ENCODE assay signal across 25 cellular contexts in genomic region chr2:188227713-188228112, GRCh38.
"Had no signal": no experiment of that assay in that cellular context is flagged by ENCODE, and none has a peak within 500 bp of the region (broad histone marks: within the 10 kb centered on the region; RNA-seq: fewer than 3 reads in every experiment).

No MANE protein-coding gene starts in this region.

- H3K4me1 Mint-ChIP-seq: naive thymus-derived CD4-positive, alpha-beta T cell had no signal

- FAIRE-seq: urothelium cell line had no signal

- H3K27me3 ChIP-seq: hepatocyte, ovary, right atrium auricular region, suprapubic skin, tibial artery, upper lobe of right lung had no signal

- H3K79me2 ChIP-seq: hepatocyte had no signal

- H3K9me3 ChIP-seq: mucosa of descending colon, ovary, right atrium auricular region, suprapubic skin, thoracic aorta, tibial artery, upper lobe of right lung had no signal

- H2AFZ ChIP-seq: hepatocyte had no signal

- ATAC-seq: mucosa of descending colon; naive thymus-derived CD4-positive, alpha-beta T cell; natural killer cell treated with Interleukin-12 subunit alpha and Interleukin-12 subunit beta and Interleukin-15 and Interleukin-18, amount 100 ng/mL, for 72 hours; sciatic nerve; upper lobe of right lung had no signal

- H3K4me3 Mint-ChIP-seq: naive thymus-derived CD4-positive, alpha-beta T cell; natural killer cell treated with Interleukin-12 subunit alpha and Interleukin-12 subunit beta and Interleukin-15 and Interleukin-18, amount 100 ng/mL, for 72 hours; stimulated activated naive CD8-positive, alpha-beta T cell treated with anti-CD3 and anti-CD28 coated beads, Interleukin-15, Interleukin-2, amounts not matched to agents 100 ng/mL and 50 ng/mL, for 24 hours had no signal

- H3K4me2 ChIP-seq: hepatocyte had no signal

- H3K27ac ChIP-seq: hepatocyte, left ventricle myocardium inferior, ovary, right atrium auricular region, skin epidermis, suprapubic skin, thoracic aorta, tibial artery, upper lobe of right lung had no signal

- H3K27ac Mint-ChIP-seq: naive thymus-derived CD4-positive, alpha-beta T cell; natural killer cell treated with Interleukin-12 subunit alpha and Interleukin-12 subunit beta and Interleukin-15 and Interleukin-18, amount 100 ng/mL, for 72 hours; progenitor cell of endocrine pancreas; stimulated activated naive CD8-positive, alpha-beta T cell treated with anti-CD3 and anti-CD28 coated beads, Interleukin-15, Interleukin-2, amounts not matched to agents 100 ng/mL and 50 ng/mL, for 24 hours had no signal

- DNase-seq: islet precursor cell; left ventricle myocardium inferior; midbrain; mucosa of descending colon; naive thymus-derived CD4-positive, alpha-beta T cell; ovary; stimulated activated CD4-positive, alpha-beta T cell treated with anti-CD3 and anti-CD28 coated beads, Interleukin-12 subunit alpha, Interleukin-12 subunit beta, amount 100 ng/mL, for 4 hours; stimulated activated CD4-positive, alpha-beta T cell treated with anti-CD3 and anti-CD28 coated beads, Interleukin-15, amount 100 ng/mL, for 24 hours; stimulated activated CD4-positive, alpha-beta T cell treated with anti-CD3 and anti-CD28 coated beads, Interleukin-2, amount 100 ng/mL, for 24 hours; stimulated activated CD4-positive, alpha-beta T cell treated with anti-CD3 and anti-CD28 coated beads, Interleukin-4, amount 100 ng/mL, for 1 hour; stimulated activated naive CD4-positive, alpha-beta T cell; tibial artery; trophoblast cell; upper lobe of right lung had no signal

- H3K36me3 ChIP-seq: left ventricle myocardium inferior, ovary, right atrium auricular region, suprapubic skin, thoracic aorta, tibial artery, upper lobe of right lung had no signal

- H3K4me1 ChIP-seq: left ventricle myocardium inferior, right atrium auricular region, suprapubic skin, tibial artery, upper lobe of right lung had no signal

- H3K4me3 ChIP-seq: hepatocyte, left ventricle myocardium inferior, lung, mucosa of descending colon, ovary, right atrium auricular region, skin epidermis, suprapubic skin, thoracic aorta, tibial artery, upper lobe of right lung had no signal

- H3K36me3 Mint-ChIP-seq: naive thymus-derived CD4-positive, alpha-beta T cell; natural killer cell treated with Interleukin-12 subunit alpha and Interleukin-12 subunit beta and Interleukin-15 and Interleukin-18, amount 100 ng/mL, for 72 hours had no signal
